Comparison of ENCODE assay signal across 2 cellular contexts in the genomic region with DNA sequence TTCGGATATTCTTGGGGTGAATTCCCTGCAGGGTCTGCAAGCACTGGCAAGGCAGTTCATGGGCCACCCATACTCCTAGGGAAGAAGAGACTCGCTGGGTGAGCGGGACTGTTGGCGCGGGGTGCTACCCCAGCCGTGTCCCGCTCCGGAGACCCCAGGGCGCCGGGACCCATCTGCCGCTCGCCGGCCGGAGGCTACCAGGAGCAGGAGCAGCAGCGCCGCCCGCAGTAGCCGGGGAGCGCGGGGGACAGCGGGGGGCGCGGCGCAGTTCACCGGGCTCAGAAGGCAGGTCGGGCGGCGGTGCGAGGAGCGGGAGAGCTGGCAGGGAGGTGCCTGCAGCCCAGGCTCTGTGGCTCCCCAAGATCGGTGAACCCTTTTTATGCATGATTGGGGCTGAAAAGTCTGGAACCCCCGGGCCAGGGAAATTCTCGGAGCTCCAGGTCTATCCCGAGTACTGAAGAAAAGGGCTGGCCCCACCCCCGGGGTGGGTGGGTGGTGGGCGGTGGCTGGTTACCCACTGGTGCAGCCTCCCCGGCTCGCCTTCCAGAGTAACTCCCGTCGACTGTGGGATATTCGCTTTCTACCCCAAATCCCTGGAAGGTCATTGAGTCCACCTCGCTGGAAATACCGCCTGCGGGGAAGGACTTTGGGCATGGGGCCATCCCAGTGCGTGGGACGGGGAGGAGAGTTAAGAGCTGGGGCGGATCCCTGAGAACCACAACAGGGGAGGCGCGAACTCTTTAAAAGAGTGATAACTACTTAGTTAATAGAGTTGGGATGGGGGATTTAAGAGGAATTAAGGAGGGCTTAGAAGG.
TF ChIP-seq lines count a peak whose summit lies in the region.

No MANE protein-coding gene starts in this region.

TF ChIP-seq in liver, 16 proteins besides CTCF, POLR2A, EP300 and RAD21:
- TF ChIP-seq, protein P1, sequence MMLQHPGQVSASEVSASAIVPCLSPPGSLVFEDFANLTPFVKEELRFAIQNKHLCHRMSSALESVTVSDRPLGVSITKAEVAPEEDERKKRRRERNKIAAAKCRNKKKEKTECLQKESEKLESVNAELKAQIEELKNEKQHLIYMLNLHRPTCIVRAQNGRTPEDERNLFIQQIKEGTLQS (IDR thresholded peaks at IDR 0.05), result no peak
- TF ChIP-seq YY1 (IDR thresholded peaks at IDR 0.05), result no peak
- TF ChIP-seq HNF4A (conservative IDR thresholded peaks at IDR 0.05), result no peak
- TF ChIP-seq RXRA (IDR thresholded peaks at IDR 0.05), result no peak
- TF ChIP-seq SP1 (IDR thresholded peaks at IDR 0.05), result no peak
- TF ChIP-seq GABPA (IDR thresholded peaks at IDR 0.05 in 1 of 2, conservative IDR thresholded peaks at IDR 0.05 in 1 of 2), result no peak
- TF ChIP-seq NR2F2 (IDR thresholded peaks at IDR 0.05), result no peak
- TF ChIP-seq, protein P2, sequence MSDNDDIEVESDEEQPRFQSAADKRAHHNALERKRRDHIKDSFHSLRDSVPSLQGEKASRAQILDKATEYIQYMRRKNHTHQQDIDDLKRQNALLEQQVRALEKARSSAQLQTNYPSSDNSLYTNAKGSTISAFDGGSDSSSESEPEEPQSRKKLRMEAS (IDR thresholded peaks at IDR 0.05), result no peak
- TF ChIP-seq, protein P3, sequence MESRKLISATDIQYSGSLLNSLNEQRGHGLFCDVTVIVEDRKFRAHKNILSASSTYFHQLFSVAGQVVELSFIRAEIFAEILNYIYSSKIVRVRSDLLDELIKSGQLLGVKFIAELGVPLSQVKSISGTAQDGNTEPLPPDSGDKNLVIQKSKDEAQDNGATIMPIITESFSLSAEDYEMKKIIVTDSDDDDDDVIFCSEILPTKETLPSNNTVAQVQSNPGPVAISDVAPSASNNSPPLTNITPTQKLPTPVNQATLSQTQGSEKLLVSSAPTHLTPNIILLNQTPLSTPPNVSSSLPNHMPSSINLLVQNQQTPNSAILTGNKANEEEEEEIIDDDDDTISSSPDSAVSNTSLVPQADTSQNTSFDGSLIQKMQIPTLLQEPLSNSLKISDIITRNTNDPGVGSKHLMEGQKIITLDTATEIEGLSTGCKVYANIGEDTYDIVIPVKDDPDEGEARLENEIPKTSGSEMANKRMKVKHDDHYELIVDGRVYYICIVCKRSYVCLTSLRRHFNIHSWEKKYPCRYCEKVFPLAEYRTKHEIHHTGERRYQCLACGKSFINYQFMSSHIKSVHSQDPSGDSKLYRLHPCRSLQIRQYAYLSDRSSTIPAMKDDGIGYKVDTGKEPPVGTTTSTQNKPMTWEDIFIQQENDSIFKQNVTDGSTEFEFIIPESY (IDR thresholded peaks at IDR 0.05), result no peak
- TF ChIP-seq HNF4G (IDR thresholded peaks at IDR 0.05), result no peak
- no peak for TF ChIP-seq FOXA1 (IDR thresholded peaks at IDR 0.05)
- TF ChIP-seq FOXA2 (IDR thresholded peaks at IDR 0.05), result no peak
- no peak for TF ChIP-seq TAF1 (conservative IDR thresholded peaks at IDR 0.05)
- TF ChIP-seq, protein P4, sequence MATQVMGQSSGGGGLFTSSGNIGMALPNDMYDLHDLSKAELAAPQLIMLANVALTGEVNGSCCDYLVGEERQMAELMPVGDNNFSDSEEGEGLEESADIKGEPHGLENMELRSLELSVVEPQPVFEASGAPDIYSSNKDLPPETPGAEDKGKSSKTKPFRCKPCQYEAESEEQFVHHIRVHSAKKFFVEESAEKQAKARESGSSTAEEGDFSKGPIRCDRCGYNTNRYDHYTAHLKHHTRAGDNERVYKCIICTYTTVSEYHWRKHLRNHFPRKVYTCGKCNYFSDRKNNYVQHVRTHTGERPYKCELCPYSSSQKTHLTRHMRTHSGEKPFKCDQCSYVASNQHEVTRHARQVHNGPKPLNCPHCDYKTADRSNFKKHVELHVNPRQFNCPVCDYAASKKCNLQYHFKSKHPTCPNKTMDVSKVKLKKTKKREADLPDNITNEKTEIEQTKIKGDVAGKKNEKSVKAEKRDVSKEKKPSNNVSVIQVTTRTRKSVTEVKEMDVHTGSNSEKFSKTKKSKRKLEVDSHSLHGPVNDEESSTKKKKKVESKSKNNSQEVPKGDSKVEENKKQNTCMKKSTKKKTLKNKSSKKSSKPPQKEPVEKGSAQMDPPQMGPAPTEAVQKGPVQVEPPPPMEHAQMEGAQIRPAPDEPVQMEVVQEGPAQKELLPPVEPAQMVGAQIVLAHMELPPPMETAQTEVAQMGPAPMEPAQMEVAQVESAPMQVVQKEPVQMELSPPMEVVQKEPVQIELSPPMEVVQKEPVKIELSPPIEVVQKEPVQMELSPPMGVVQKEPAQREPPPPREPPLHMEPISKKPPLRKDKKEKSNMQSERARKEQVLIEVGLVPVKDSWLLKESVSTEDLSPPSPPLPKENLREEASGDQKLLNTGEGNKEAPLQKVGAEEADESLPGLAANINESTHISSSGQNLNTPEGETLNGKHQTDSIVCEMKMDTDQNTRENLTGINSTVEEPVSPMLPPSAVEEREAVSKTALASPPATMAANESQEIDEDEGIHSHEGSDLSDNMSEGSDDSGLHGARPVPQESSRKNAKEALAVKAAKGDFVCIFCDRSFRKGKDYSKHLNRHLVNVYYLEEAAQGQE (IDR thresholded peaks at IDR 0.05), result no peak
- no peak for TF ChIP-seq EGR1 (IDR thresholded peaks at IDR 0.05; ENCODE audit: low read depth in 2 of 2)
- no peak for TF ChIP-seq JUND (IDR thresholded peaks at IDR 0.05)

TF ChIP-seq in HepG2, 621 proteins besides CTCF, POLR2A, EP300 and RAD21:
- TF ChIP-seq ZNF713 (CRISPR knock-in tag; IDR thresholded peaks at IDR 0.05) (no peak), ZSCAN20 (CRISPR knock-in tag; IDR thresholded peaks at IDR 0.05; ENCODE audit: borderline replicate concordance) (no peak), THYN1 (CRISPR knock-in tag; IDR thresholded peaks at IDR 0.05; ENCODE audit: borderline replicate concordance, low read depth) (no peak), SKI (IDR thresholded peaks at IDR 0.05; ENCODE audit: partially characterized antibody) (no peak), ZSCAN22 (CRISPR knock-in tag; IDR thresholded peaks at IDR 0.05) (no peak)
